Comparison of ENCODE assay signal across 8 cellular contexts in the genomic region with DNA sequence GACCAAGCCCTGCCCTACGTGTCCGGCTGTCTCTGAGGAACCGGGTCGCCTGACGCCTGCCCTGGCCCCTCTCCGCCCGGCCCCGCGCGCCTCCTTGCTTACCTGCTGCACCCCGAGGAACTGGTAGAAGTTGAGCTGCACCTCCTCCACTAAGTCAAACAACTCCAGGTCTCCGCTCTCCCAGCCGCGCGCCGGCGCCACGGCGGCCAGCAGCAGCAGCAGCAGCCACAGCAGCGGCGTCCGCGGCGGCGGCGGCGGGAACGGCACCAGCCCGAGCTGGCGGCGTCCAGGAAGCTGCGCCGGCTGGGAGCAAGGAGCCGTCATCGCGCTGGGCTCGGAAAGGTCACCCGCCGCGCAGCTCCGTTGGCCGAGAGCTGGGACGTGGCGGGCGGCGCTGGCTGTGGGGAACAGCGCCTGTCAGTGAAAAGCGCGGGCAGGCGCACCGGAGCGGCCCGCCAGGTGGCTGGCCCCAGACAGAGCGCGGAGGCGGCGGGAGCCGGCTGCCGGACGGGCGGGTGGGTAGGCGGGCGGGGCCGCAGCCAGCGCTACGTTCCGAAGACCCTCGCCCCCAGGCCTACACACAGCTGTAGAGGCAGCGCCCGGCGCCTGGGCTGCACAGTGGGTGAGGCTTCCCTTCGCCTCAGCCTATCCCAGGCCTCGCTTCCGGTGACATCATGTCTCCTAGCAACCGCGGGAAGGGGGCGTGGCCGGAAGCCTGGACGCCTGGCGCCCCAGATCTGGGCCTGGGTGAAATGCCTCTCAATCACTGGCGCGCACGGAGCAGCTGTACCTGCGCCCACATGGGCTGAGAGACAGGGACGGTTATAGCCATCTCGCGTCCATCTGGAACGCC. TPM values are rescaled to one million over a fixed set of nuclear protein-coding genes. Genes with fewer than 3 reads are reported as not detected.
DNase-seq lines count a peak whose midpoint lies in the region; ATAC-seq, FAIRE-seq and TF ChIP-seq lines count a peak whose summit lies in the region.

A gene with protein sequence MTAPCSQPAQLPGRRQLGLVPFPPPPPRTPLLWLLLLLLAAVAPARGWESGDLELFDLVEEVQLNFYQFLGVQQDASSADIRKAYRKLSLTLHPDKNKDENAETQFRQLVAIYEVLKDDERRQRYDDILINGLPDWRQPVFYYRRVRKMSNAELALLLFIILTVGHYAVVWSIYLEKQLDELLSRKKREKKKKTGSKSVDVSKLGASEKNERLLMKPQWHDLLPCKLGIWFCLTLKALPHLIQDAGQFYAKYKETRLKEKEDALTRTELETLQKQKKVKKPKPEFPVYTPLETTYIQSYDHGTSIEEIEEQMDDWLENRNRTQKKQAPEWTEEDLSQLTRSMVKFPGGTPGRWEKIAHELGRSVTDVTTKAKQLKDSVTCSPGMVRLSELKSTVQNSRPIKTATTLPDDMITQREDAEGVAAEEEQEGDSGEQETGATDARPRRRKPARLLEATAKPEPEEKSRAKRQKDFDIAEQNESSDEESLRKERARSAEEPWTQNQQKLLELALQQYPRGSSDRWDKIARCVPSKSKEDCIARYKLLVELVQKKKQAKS (minus strand): TSS at position 620 of the 853 bp plus-strand sequence. CDS start 296 bp downstream, at position 324.

- H2AFZ ChIP-seq in smooth muscle cell (ENCODE audit: low read depth): peak within 1 kb of the TSS; percentile 92

- no peaks in the 10 kb centered on the region for H3F3A ChIP-seq in smooth muscle cell (ENCODE audit: low read depth)

- H3K9me3 ChIP-seq in smooth muscle cell (replicated peaks; ENCODE audit: low read depth): no peaks in the 10 kb centered on the region

- H3K79me2 ChIP-seq in smooth muscle cell (ENCODE audit: low read depth): peaks cover 46% of the 10 kb centered on the region

- TF ChIP-seq CTCF in WI38 (IDR thresholded peaks at IDR 0.05; ENCODE audit: low read depth, low read length): no peak
- TF ChIP-seq CTCF in bronchial epithelial cell (IDR thresholded peaks at IDR 0.05; ENCODE audit: insufficient read depth, low read length, severe bottlenecking): no peak
- TF ChIP-seq CTCF in smooth muscle cell (IDR thresholded peaks at IDR 0.05; ENCODE audit: borderline replicate concordance, insufficient read depth, poor library complexity, severe bottlenecking): no peak

- no peak for FAIRE-seq in bronchial epithelial cell (lab: Jason Lieb, UNC)

- H3K27ac ChIP-seq in smooth muscle cell (ENCODE audit: low read depth): peak within 1 kb of the TSS; percentile 80

- H3K4me2 ChIP-seq in smooth muscle cell: peak within 1 kb of the TSS; percentile 96

- H3K36me3 ChIP-seq in bronchial epithelial cell (ENCODE audit: control insufficient read depth, insufficient read depth, low read length) (no peaks in the 10 kb centered on the region), smooth muscle cell (ENCODE audit: low read depth) (no peaks in the 10 kb centered on the region)

- WGBS in smooth muscle cell (ENCODE audit: low lambda C conversion rate): under 1% methylated on average over 61 of the region's 88 CpGs

- no peaks in the 10 kb centered on the region for H3K27me3 ChIP-seq in bronchial epithelial cell (ENCODE audit: control insufficient read depth, insufficient read depth, low read length)
- no peaks in the 10 kb centered on the region for H3K27me3 ChIP-seq in smooth muscle cell (ENCODE audit: low read depth)

- H3K9ac ChIP-seq in smooth muscle cell (ENCODE audit: low read depth): peak within 1 kb of the TSS; percentile 87

- H3K4me3 ChIP-seq in WI38 (ENCODE audit: low read depth, low read length): peak within 1 kb of the TSS; percentile 88
- peak within 1 kb of the TSS; percentile 79 for H3K4me3 ChIP-seq in bronchial epithelial cell (ENCODE audit: low read depth, low read length)
- peak within 1 kb of the TSS; percentile 74 for H3K4me3 ChIP-seq in smooth muscle cell

- peaks cover 14% of the 10 kb centered on the region for H3K4me1 ChIP-seq in smooth muscle cell (ENCODE audit: low read depth)

- peaks cover 40% of the 10 kb centered on the region for H4K20me1 ChIP-seq in smooth muscle cell (ENCODE audit: low read depth)

- ATAC-seq in GM18909 (IDR thresholded peaks at IDR 0.05; ENCODE audit: poor library complexity, unreplicated experiment) (peak; percentile 96), HG03175 (IDR thresholded peaks at IDR 0.05; ENCODE audit: unreplicated experiment) (peak; percentile 94)

- DNase-seq in AG08395 (ENCODE audit: low spot score) (peak; percentile 97), NCI-H2227 treated with DMSO at 0.1 percent for 48 hours (lab: John Stamatoyannopoulos, UW) (peak; percentile 89), bronchial epithelial cell (ENCODE audit: low read depth) (peak; percentile 82), iPS-NIHi11 (ENCODE audit: low spot score) (peak; percentile 97), smooth muscle cell (lab: John Stamatoyannopoulos, UW; ENCODE audit: unreplicated experiment) (peak; percentile 86)

RNA-seq across cellular contexts. Expression of the gene that starts here (rescaled TPM):
- total RNA-seq in bronchial epithelial cell (81.6 and 83.1 TPM in 2 replicates), smooth muscle cell (51.4 and 88.5 TPM in 2 replicates)
- polyA plus RNA-seq in smooth muscle cell: 67.0 and 80.7 TPM in 2 replicates

Comparison
In these comparisons a context has a peak if more than half of its experiments do, and no peak if none do; other contexts are left out.
1. Peak in every context shown above with its lines: DNase-seq, ATAC-seq, H3K4me3 ChIP-seq and H3K27ac ChIP-seq.